ENCODE assay signal across 27 cellular contexts in the genomic region with DNA sequence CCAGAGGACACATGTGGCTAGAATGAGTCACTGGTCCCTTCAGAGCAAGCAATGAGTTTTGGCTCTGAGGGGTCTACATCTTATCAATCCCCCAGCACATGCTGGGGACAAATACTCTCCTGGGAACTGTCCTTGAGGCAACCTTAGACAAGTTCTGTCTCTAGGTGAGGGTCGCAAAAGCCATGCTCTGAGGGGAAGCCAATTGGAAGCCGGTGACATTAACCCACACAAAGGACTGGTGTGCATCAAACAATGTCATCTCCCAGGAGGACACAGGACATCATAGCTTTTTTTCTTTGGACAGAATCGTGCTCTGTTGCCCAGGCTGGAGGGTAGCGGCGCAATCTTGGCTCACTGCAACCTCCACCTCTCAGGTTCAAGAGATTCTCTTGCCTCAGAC.
DNase-seq lines count a peak whose midpoint lies in the region; ATAC-seq and TF ChIP-seq lines count a peak whose summit lies in the region.
"Had no signal": no experiment of that assay in that cellular context is flagged by ENCODE, and none has a peak within 500 bp of the region (broad histone marks: within the 10 kb centered on the region; RNA-seq: fewer than 3 reads in every experiment).

No MANE protein-coding gene starts in this region.

- 61% methylated on average over 5 of the region's 5 CpGs for WGBS in esophagus muscularis mucosa

- DNase-seq in esophagus muscularis mucosa (ENCODE audit: extremely low spot score), result peak; percentile 90
- DNase-seq: 8988T; ACHN; AML-193; BE2C; C1 segment of cervical spinal cord; Caco-2; Calu3; CD4-positive, alpha-beta memory T cell; CD4-positive, alpha-beta T cell; CD4-positive, CD25-positive, alpha-beta regulatory T cell; CD8-positive, alpha-beta memory T cell; CD8-positive, alpha-beta T cell; COR-L47; DMS 273 treated with DMSO at 0.1 percent for 48 hours; DMS153; DMS53; DMS79; DMS79 treated with DMSO at 0.1 percent for 48 hours; DND-41; EL had no signal

- no peaks in the 10 kb centered on the region for H3K4me1 ChIP-seq in esophagus muscularis mucosa
- H3K4me1 ChIP-seq: A549, BE2C, BLaER1, Caco-2 had no signal

- no peak for TF ChIP-seq EP300 in esophagus muscularis mucosa (IDR thresholded peaks at IDR 0.05)

- TF ChIP-seq POLR2A in esophagus muscularis mucosa (IDR thresholded peaks at IDR 0.05; ENCODE audit: low read depth), result no peak

- no peak overlapping the region for H3K27ac ChIP-seq in esophagus muscularis mucosa (replicated peaks in 1 of 4)
- H3K27ac ChIP-seq: 22Rv1; A549; BLaER1; BLaER1 treated with 17β-estradiol and CSF1 and Interleukin-3, amounts not matched to agents 10 nM and 100 nM; C4-2B had no signal

- no peak for TF ChIP-seq CTCF in esophagus muscularis mucosa (IDR thresholded peaks at IDR 0.05)

- peaks cover 0 to 31% (median 0%) of the 10 kb centered on the region in 4 donors for H3K27me3 ChIP-seq in esophagus muscularis mucosa
- H3K27me3 ChIP-seq: BE2C; BLaER1; BLaER1 treated with 17β-estradiol and CSF1 and Interleukin-3, amounts not matched to agents 10 nM and 100 nM had no signal

- H3K4me3 ChIP-seq in esophagus muscularis mucosa, result no peak overlapping the region
- H3K4me3 ChIP-seq: A549, BLaER1 had no signal

- H3K9me3 ChIP-seq in esophagus muscularis mucosa, result peaks cover 0 to 69% (median 44%) of the 10 kb centered on the region in 4 donors
- H3K9me3 ChIP-seq: BE2C had no signal

- no peaks in the 10 kb centered on the region for H3K36me3 ChIP-seq in esophagus muscularis mucosa
- H3K36me3 ChIP-seq: BE2C; BLaER1; BLaER1 treated with 17β-estradiol and CSF1 and Interleukin-3, amounts not matched to agents 10 nM and 100 nM had no signal

- intact Hi-C loops in esophagus muscularis mucosa (cut with DNase I), result no loop called here

- no peak for ATAC-seq in HG02763 (IDR thresholded peaks at IDR 0.05; ENCODE audit: unreplicated experiment)
- ATAC-seq: A549; CD8-positive, alpha-beta T cell had no signal
